Comparison of ENCODE assay signal across 9 cellular contexts in the genomic region with DNA sequence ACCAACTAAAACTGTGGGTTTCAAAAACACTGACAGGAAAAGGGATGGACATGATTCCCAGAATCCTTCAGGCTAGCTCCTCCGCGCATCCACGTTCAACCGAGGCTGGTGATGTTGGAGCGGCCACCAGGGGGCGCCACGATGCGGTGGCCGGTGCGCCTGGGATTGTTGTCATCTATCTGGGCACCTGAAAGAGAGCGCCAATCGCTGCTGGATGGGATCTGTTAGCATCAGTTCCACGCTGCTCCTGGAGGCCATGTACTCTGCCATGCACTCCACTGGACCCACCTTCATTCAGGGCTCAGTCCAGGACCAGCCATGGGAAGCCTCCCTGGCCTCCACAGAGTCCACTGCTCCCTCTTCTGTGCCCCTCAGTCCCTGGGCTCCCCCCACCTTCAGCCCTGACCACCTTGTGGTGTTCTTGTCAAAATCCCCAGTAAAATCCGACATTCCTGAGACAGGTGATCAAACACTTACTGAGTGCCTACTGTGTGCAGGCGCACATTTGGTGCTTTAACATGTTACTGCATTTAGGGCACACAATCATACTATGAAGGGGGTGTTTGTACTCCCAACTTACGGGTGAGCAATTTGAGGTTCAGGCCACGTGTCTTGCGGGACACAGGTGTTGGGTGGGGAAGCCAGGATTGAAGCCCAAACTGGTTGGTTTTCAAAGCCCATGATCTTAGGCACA.
DNase-seq lines count a peak whose midpoint lies in the region; ATAC-seq and TF ChIP-seq lines count a peak whose summit lies in the region.
"Had no signal": no experiment of that assay in that cellular context is flagged by ENCODE, and none has a peak within 500 bp of the region (broad histone marks: within the 10 kb centered on the region; RNA-seq: fewer than 3 reads in every experiment).

No MANE protein-coding gene starts in this region.

- H3K27me3 ChIP-seq in breast epithelium (no peaks in the 10 kb centered on the region), thoracic aorta (replicated peaks; ENCODE audit: insufficient read depth) (no peaks in the 10 kb centered on the region)
- H3K27me3 ChIP-seq: SJSA1 had no signal

- H3K4me1 Mint-ChIP-seq in MCF 10A (ENCODE audit: insufficient read depth, unreplicated experiment): no peaks in the 10 kb centered on the region

- TF ChIP-seq POLR2A in breast epithelium (IDR thresholded peaks at IDR 0.05): no peak

- CTCF ChIA-PET in MCF 10A (lab: Yijun Ruan, JAX): interaction anchor here (0.8 to 1.5 kb wide), 4 partner anchors 10 to 445 kb away, joined by 3 to 5 read pairs (median 4); no protein-coding TSS in a partner anchor

- H3K4me3 ChIP-seq in breast epithelium: no peak overlapping the region
- H3K4me3 ChIP-seq in fibroblast of villous mesenchyme (ENCODE audit: low read depth, low read length): no peak overlapping the region
- no peak overlapping the region for H3K4me3 ChIP-seq in thoracic aorta
- H3K4me3 ChIP-seq: SJSA1 had no signal

- intact Hi-C loops in MCF 10A (cut with micrococcal nuclease): no loop called here
- intact Hi-C loops in breast epithelium (cut with DNase I; ENCODE audit: low total_unique reads): no loop called here

- no peaks in the 10 kb centered on the region for H3K9me3 Mint-ChIP-seq in MCF 10A (ENCODE audit: unreplicated experiment)

- H3K27me3 Mint-ChIP-seq in MCF 10A (ENCODE audit: insufficient read depth, unreplicated experiment): no peaks in the 10 kb centered on the region

- H3K27ac ChIP-seq in breast epithelium: no peak overlapping the region
- H3K27ac ChIP-seq in thoracic aorta: no peak overlapping the region
- H3K27ac ChIP-seq: SJSA1 had no signal

- POLR2A ChIA-PET in MCF 10A (lab: Yijun Ruan, JAX): no interaction called here

- peaks cover 39% of the 10 kb centered on the region for H3K36me3 Mint-ChIP-seq in MCF 10A (ENCODE audit: insufficient read depth, unreplicated experiment)

- H3K4me3 Mint-ChIP-seq in MCF 10A (ENCODE audit: unreplicated experiment): no peak overlapping the region

- DNase-seq in MCF 10A (ENCODE audit: unreplicated experiment) (no peak), breast epithelium (ENCODE audit: low spot score in 2 of 2) (no peak), NCI-H69 (lab: John Stamatoyannopoulos, UW) (peak; percentile 12), fibroblast of villous mesenchyme (ENCODE audit: low read depth) (no peak), thoracic aorta (ENCODE audit: low spot score) (no peak), activated gamma-delta T cell (lab: John Stamatoyannopoulos, UW) (no peak)
- no peak for DNase-seq in stimulated activated naive CD4-positive, alpha-beta T cell (lab: John Stamatoyannopoulos, UW)

- no peak overlapping the region for H3K27ac Mint-ChIP-seq in MCF 10A (ENCODE audit: low read depth, unreplicated experiment)

- no peaks in the 10 kb centered on the region for H3K9me3 ChIP-seq in breast epithelium
- no peaks in the 10 kb centered on the region for H3K9me3 ChIP-seq in thoracic aorta
- H3K9me3 ChIP-seq: SJSA1 had no signal

- H3K4me1 ChIP-seq in breast epithelium (no peaks in the 10 kb centered on the region), thoracic aorta (ENCODE audit: control insufficient read depth in 1 of 2, low read depth in 2 of 2) (no peaks in the 10 kb centered on the region)
- H3K4me1 ChIP-seq: SJSA1 had no signal

- ATAC-seq in thoracic aorta (ENCODE audit: insufficient number of reproducible peaks, low FRiP score, low read depth) (no peak), HG03025 (IDR thresholded peaks at IDR 0.05; ENCODE audit: low FRiP score, unreplicated experiment) (no peak)

- TF ChIP-seq CTCF in MCF 10A (IDR thresholded peaks at IDR 0.05; ENCODE audit: unreplicated experiment) (peak; percentile 52), breast epithelium (IDR thresholded peaks at IDR 0.05) (no peak), fibroblast of villous mesenchyme (IDR thresholded peaks at IDR 0.05; ENCODE audit: insufficient read depth, low read depth, low read length) (peak; percentile 66), thoracic aorta (IDR thresholded peaks at IDR 0.05) (peak; percentile 60)

- BruUV-seq in MCF 10A (replicated peaks; lab: Mats Ljungman, UMichigan): no TSS peak

- H3K36me3 ChIP-seq in breast epithelium (no peaks in the 10 kb centered on the region), thoracic aorta (peaks cover 32% of the 10 kb centered on the region)

Comparison
In these comparisons a context has a peak if more than half of its experiments do, and no peak if none do; other contexts are left out.
1. CTCF ChIP-seq: peak in MCF 10A (single experiment), fibroblast of villous mesenchyme (single experiment) and thoracic aorta (single experiment); none in breast epithelium (0 of 3).